Comparison of ENCODE assay signal across 8 cellular contexts in the genomic region with DNA sequence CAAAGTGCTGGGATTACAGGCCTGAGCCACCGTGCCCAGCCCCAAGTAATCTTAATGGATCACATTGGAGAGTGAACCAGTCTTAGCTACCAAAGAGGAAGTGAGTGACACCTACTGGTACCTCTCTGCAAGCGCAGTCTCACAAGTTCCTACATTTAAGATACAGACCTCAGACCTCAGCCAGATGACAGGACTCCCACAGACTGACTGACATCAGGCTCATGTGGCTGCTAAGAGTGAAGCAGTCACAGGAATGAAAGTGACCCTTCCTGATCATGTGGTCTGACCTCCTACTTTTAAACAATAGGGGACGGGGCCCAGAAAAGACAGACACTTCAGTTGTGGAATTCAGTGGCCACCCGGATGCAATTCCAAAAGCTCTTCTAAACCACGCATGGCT. TPM values are rescaled to one million over a fixed set of nuclear protein-coding genes. Genes with fewer than 3 reads are reported as not detected.
DNase-seq lines count a peak whose midpoint lies in the region; ATAC-seq, FAIRE-seq and TF ChIP-seq lines count a peak whose summit lies in the region.

No MANE protein-coding gene starts in this region.

- RAD21 ChIA-PET in GM12878 (lab: Charles Lee; ENCODE audit: unreplicated experiment), result interaction anchor here (0.6 to 5.7 kb wide), 21 partner anchors 8 to 1065 kb away, joined by 3 to 43 read pairs (median 4); no protein-coding TSS in a partner anchor

- peak; percentile 93 for FAIRE-seq in GM12878 (lab: Jason Lieb, UNC)

- peak; percentile 83 for ATAC-seq in Right ventricle myocardium inferior
- ATAC-seq in HG02943 (IDR thresholded peaks at IDR 0.05; ENCODE audit: low read depth, unreplicated experiment), result peak; percentile 75
- peak; percentile 90 for ATAC-seq in GM12878

- POLR2A ChIA-PET in GM12878 (lab: Charles Lee), result interaction anchor here (0.6 to 1.4 kb wide), 3 partner anchors 10 to 480 kb away, joined by 3 read pairs; no protein-coding TSS in a partner anchor

- DNase-seq in Right ventricle myocardium inferior (ENCODE audit: missing footprints) (no peak), cardiac septum (ENCODE audit: low spot score) (no peak), NCI-H1694 treated with DMSO at 0.1 percent for 48 hours (lab: John Stamatoyannopoulos, UW) (peak; percentile 66), T1000 (lab: John Stamatoyannopoulos, UW) (peak; percentile 46), GM12878 (ENCODE audit: low read depth, low spot score) (peak; percentile 66), iPS-NIHi11 (ENCODE audit: low spot score) (peak; percentile 82)
- peak; percentile 77 for DNase-seq in stimulated activated CD4-positive, alpha-beta T cell treated with anti-CD3 and anti-CD28 coated beads, Interleukin-15, amount 100 ng/mL, for 24 hours

- TF ChIP-seq CTCF in GM12878 (IDR thresholded peaks at IDR 0.05 in 2 of 3, conservative IDR thresholded peaks at IDR 0.05 in 1 of 3; ENCODE audit: control insufficient read depth in 2 of 3, extremely low read depth in 1 of 3, insufficient read depth in 1 of 3, low read depth in 3 of 3, low read length in 3 of 3), result peak; percentile 79 to 87 (median 81)

- no peak overlapping the region for H3K27ac ChIP-seq in GM12878 (ENCODE audit: control insufficient read depth, insufficient read depth)

- TF ChIP-seq EP300 in GM12878 (IDR thresholded peaks at IDR 0.05; ENCODE audit: borderline replicate concordance in 1 of 2, control insufficient read depth in 1 of 2, low read depth in 2 of 2, low read length in 2 of 2), result no peak

- intact Hi-C loops in Right ventricle myocardium inferior (cut with DNase I), result loop anchor here (5.0 kb wide), 1 partner anchor 45 kb away; no protein-coding TSS in a partner anchor
- intact Hi-C loops in cardiac septum (cut with DNase I), result loop anchor here (10.0 kb wide), 1 partner anchor 333 kb away; no protein-coding TSS in a partner anchor
- intact Hi-C loops in GM12878 (cut with micrococcal nuclease; ENCODE audit: unreplicated experiment), result loop anchor here (1.0 kb wide), 1 partner anchor 44 kb away; no protein-coding TSS in a partner anchor

- H3K79me2 ChIP-seq in GM12878 (ENCODE audit: control insufficient read depth, insufficient read depth, low read length), result no peaks in the 10 kb centered on the region

- WGBS in GM12878 (ENCODE audit: insufficient coverage, insufficient replicate concordance, low lambda C conversion rate, missing lambda C conversion rate), result 40% methylated on average over 5 of the region's 5 CpGs

- SMC1A ChIA-PET in GM12878 (lab: Charles Lee; ENCODE audit: uncharacterized antibody, unreplicated experiment), result interaction anchor here (0.6 to 8.2 kb wide), 19 partner anchors 10 to 1058 kb away, joined by 3 to 93 read pairs (median 5); a partner anchor contains a TSS

- peak; percentile 79 for TF ChIP-seq RAD21 in GM12878 (IDR thresholded peaks at IDR 0.05; ENCODE audit: insufficient read depth, low read depth, low read length)

- no peak overlapping the region for H3K4me3 ChIP-seq in GM12878

- no peak overlapping the region for H3K9ac ChIP-seq in GM12878 (ENCODE audit: control insufficient read depth, insufficient read depth, low read length)

- in situ Hi-C loops in GM12878 (cut with MboI), result loop anchor here (5.0 kb wide), 1 partner anchor 250 kb away; no protein-coding TSS in a partner anchor

- no peaks in the 10 kb centered on the region for H3K27me3 ChIP-seq in GM12878 (replicated peaks in 1 of 2; ENCODE audit: control insufficient read depth in 2 of 2, insufficient read depth in 2 of 2, low read length in 1 of 2)

- TF ChIP-seq POLR2A in GM12878 (IDR thresholded peaks at IDR 0.05; ENCODE audit: low read depth, low read length), result no peak

- H3K4me2 ChIP-seq in GM12878 (ENCODE audit: control insufficient read depth, insufficient read depth), result no peak overlapping the region

- H2AFZ ChIP-seq in GM12878 (ENCODE audit: control insufficient read depth, low read depth, low read length), result no peak overlapping the region

- BruUV-seq in GM12878 (replicated peaks; lab: Mats Ljungman, UMichigan), result no TSS peak

- CTCF ChIA-PET in GM12878 (lab: Yijun Ruan, JAX), result interaction anchor here (0.6 to 13.5 kb wide), 43 partner anchors 8 to 1812 kb away, joined by 3 to 235 read pairs (median 4); a partner anchor contains a TSS

- peaks cover 36% of the 10 kb centered on the region for H3K4me1 ChIP-seq in GM12878 (ENCODE audit: control insufficient read depth, insufficient read depth, low read length)

- H3K36me3 ChIP-seq in GM12878 (ENCODE audit: control insufficient read depth in 2 of 2, insufficient read depth in 2 of 2, low read length in 1 of 2), result no peaks in the 10 kb centered on the region

- H3K9me3 ChIP-seq in GM12878 (replicated peaks; ENCODE audit: control insufficient read depth, insufficient read depth, low read length), result no peaks in the 10 kb centered on the region

- no peaks in the 10 kb centered on the region for H4K20me1 ChIP-seq in GM12878 (ENCODE audit: control insufficient read depth, insufficient read depth)

TF ChIP-seq in GM12878, 131 proteins besides CTCF, POLR2A, EP300 and RAD21 (continues in another document):
- TF ChIP-seq, protein P1, sequence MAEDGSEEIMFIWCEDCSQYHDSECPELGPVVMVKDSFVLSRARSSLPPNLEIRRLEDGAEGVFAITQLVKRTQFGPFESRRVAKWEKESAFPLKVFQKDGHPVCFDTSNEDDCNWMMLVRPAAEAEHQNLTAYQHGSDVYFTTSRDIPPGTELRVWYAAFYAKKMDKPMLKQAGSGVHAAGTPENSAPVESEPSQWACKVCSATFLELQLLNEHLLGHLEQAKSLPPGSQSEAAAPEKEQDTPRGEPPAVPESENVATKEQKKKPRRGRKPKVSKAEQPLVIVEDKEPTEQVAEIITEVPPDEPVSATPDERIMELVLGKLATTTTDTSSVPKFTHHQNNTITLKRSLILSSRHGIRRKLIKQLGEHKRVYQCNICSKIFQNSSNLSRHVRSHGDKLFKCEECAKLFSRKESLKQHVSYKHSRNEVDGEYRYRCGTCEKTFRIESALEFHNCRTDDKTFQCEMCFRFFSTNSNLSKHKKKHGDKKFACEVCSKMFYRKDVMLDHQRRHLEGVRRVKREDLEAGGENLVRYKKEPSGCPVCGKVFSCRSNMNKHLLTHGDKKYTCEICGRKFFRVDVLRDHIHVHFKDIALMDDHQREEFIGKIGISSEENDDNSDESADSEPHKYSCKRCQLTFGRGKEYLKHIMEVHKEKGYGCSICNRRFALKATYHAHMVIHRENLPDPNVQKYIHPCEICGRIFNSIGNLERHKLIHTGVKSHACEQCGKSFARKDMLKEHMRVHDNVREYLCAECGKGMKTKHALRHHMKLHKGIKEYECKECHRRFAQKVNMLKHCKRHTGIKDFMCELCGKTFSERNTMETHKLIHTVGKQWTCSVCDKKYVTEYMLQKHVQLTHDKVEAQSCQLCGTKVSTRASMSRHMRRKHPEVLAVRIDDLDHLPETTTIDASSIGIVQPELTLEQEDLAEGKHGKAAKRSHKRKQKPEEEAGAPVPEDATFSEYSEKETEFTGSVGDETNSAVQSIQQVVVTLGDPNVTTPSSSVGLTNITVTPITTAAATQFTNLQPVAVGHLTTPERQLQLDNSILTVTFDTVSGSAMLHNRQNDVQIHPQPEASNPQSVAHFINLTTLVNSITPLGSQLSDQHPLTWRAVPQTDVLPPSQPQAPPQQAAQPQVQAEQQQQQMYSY (CRISPR knock-in tag; IDR thresholded peaks at IDR 0.05), result no peak
- peak; percentile 50 for TF ChIP-seq RAD51 (IDR thresholded peaks at IDR 0.05)
- TF ChIP-seq CBX5 (IDR thresholded peaks at IDR 0.05; ENCODE audit: low read depth), result no peak
- no peak for TF ChIP-seq PAX5 (IDR thresholded peaks at IDR 0.05; ENCODE audit: borderline replicate concordance, low read depth, low read length)
- TF ChIP-seq ZBED1 (IDR thresholded peaks at IDR 0.05; ENCODE audit: borderline replicate concordance), result no peak
- 0 out of 2 replicates have a peak, but pooled peaks have one; percentile 26 for TF ChIP-seq HDGF (IDR thresholded peaks at IDR 0.05)
- TF ChIP-seq MTA3 (IDR thresholded peaks at IDR 0.05; ENCODE audit: borderline replicate concordance, low read length), result no peak
- TF ChIP-seq, protein P2, sequence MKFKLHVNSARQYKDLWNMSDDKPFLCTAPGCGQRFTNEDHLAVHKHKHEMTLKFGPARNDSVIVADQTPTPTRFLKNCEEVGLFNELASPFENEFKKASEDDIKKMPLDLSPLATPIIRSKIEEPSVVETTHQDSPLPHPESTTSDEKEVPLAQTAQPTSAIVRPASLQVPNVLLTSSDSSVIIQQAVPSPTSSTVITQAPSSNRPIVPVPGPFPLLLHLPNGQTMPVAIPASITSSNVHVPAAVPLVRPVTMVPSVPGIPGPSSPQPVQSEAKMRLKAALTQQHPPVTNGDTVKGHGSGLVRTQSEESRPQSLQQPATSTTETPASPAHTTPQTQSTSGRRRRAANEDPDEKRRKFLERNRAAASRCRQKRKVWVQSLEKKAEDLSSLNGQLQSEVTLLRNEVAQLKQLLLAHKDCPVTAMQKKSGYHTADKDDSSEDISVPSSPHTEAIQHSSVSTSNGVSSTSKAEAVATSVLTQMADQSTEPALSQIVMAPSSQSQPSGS (IDR thresholded peaks at IDR 0.05; ENCODE audit: low read length), result no peak
- no peak for TF ChIP-seq IRF4 (IDR thresholded peaks at IDR 0.05; ENCODE audit: low read depth, low read length)
- TF ChIP-seq FOS (IDR thresholded peaks at IDR 0.05; ENCODE audit: borderline replicate concordance, extremely low read depth, insufficient read length), result no peak

RNA-seq across cellular contexts. Expression of a gene that starts 36.3 kb away (rescaled TPM):
- total RNA-seq in Right ventricle myocardium inferior (10.6 TPM), cardiac septum (9.7 TPM), GM12878 (2014; rRNA removed) (16.8 and 18.4 TPM in 2 replicates), GM12878 (2014; rRNA removed; fragmentation: Illumina TruSeq; extraction: Trizol) (10.0 and 10.4 TPM in 2 replicates), GM12878 (2021) (16.8 and 16.9 TPM in 2 replicates)
- 24.0 and 28.5 TPM in 2 replicates for total RNA-seq in GM12878 (2013; cell fraction: nucleolus; rRNA removed)
- polyA plus RNA-seq in GM12878 (2011; ENCODE audit: low read depth), result 6.4 TPM
- polyA plus RNA-seq in GM12878 (2011; rRNA removed) (11.3 and 14.6 TPM in 2 replicates), GM12878 (2014; fragmentation: Illumina TruSeq; extraction: Trizol) (10.4 and 10.6 TPM in 2 replicates), GM12878 (2014; fragmentation: Nextera tagmentation; extraction: Ambion mirVana) (1 to 10 TPM; 2.4 to 4.7 TPM), GM12878 (2014; rRNA removed) (15.8 and 15.9 TPM in 2 replicates), GM12878 (2016; fragmentation: Nextera tagmentation; extraction: Ambion mirVana) (10 to 100 TPM; 23.4 to 25.9 TPM)
- 17.2 and 19.4 TPM in 2 replicates for polyA plus RNA-seq in GM12878 (2011; cell fraction: cytosol; rRNA removed)
- polyA plus RNA-seq in GM12878 (2011; cell fraction: nucleus; rRNA removed), result 10.7 and 15.2 TPM in 2 replicates
- polyA plus RNA-seq in GM12878 (2012), result 10.1 and 11.5 TPM in 2 replicates
- polyA minus RNA-seq in GM12878 (2011; rRNA and poly(A)+ RNA removed), result 19.8 and 21.5 TPM in 2 replicates
- polyA minus RNA-seq in GM12878 (2011; cell fraction: cytosol; rRNA and poly(A)+ RNA removed), result 5.9 and 9.5 TPM in 2 replicates
- polyA minus RNA-seq in GM12878 (2011; cell fraction: nucleus; rRNA and poly(A)+ RNA removed), result 8.0 and 14.6 TPM in 2 replicates

Comparison
In these comparisons a context has a peak if more than half of its experiments do, and no peak if none do; other contexts are left out.
1. DNase-seq: peak in NCI-H1694 treated with DMSO at 0.1 percent for 48 hours (single experiment), T1000 (single experiment), GM12878 (single experiment), iPS-NIHi11 (single experiment) and stimulated activated CD4-positive, alpha-beta T cell treated with anti-CD3 and anti-CD28 coated beads, Interleukin-15, amount 100 ng/mL, for 24 hours (single experiment); none in Right ventricle myocardium inferior (single experiment) and cardiac septum (single experiment).
2. Peak in every context shown above with its lines, with median percentiles within 50 percentile points of each other: ATAC-seq.